ENCODE assay signal across 1 cellular context in the genomic region with DNA sequence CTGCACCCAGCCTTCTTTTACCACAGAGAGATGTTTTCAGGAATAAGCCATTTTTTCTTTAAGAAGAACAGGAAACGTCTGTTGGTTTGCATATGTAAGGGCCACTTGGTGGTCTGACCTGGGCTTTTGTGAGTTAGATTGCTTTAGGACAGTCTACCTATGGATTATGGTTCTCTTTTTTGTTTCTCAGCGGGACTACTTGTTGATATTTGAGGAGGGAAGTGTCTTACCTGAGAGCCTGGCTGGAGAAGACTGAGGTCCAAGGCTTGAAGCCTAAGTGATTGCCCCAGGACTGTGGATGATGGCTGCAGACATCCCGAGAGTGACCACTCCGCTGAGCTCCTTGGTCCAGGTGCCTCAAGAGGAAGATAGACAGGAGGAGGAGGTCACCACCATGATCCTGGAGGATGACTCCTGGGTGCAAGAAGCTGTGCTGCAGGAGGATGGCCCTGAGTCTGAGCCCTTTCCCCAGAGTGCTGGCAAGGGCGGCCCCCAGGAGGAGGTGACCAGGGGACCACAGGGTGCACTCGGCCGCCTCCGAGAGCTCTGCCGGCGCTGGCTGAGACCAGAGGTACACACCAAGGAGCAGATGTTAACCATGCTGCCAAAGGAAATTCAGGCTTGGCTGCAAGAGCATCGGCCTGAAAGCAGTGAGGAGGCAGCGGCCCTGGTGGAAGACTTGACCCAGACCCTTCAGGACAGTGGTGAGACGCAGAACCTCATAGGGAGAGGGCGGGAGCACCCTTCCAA.
A peak's percentile ranks its signal among the peaks of the same experiment; 100 is the strongest.
TF ChIP-seq lines count a peak whose summit lies in the region.

No MANE protein-coding gene starts in this region.

TF ChIP-seq in H1, 55 proteins besides CTCF, POLR2A, EP300 and RAD21:
- TF ChIP-seq KDM1A (IDR thresholded peaks at IDR 0.05; ENCODE audit: borderline replicate concordance, low read length) (0 out of 2 replicates have a peak, but pooled peaks have one; percentile 8), FOSL1 (IDR thresholded peaks at IDR 0.05; ENCODE audit: insufficient read depth, low read depth, low read length) (no peak), CTBP2 (IDR thresholded peaks at IDR 0.05; ENCODE audit: borderline replicate concordance, insufficient read depth, insufficient read length, low read length) (peak; percentile 50), RXRA (IDR thresholded peaks at IDR 0.05; ENCODE audit: insufficient read depth, low read depth, low read length) (no peak), SP1 (IDR thresholded peaks at IDR 0.05; ENCODE audit: low read depth, low read length) (peak; percentile 60; the same call in 1 of the 2 replicates), POU5F1 (IDR thresholded peaks at IDR 0.05; ENCODE audit: low read depth, low read length) (peak; percentile 87; the same call in 1 of the 2 replicates), HDAC2 (IDR thresholded peaks at IDR 0.05; ENCODE audit: borderline replicate concordance in 1 of 2, low read depth in 2 of 2, low read length in 2 of 2) (peak; percentile 42 to 84; a peak in 2 of 4 replicates), NANOG (IDR thresholded peaks at IDR 0.05; ENCODE audit: insufficient read depth, low read depth, low read length, poor library complexity, severe bottlenecking) (peak; percentile 87), SAP30 (IDR thresholded peaks at IDR 0.05; ENCODE audit: insufficient read depth, insufficient replicate concordance, low read length) (no peak)
